ENCODE assay signal across 8 cellular contexts in genomic region chr20:49385471-49385870, GRCh38.
A peak's percentile ranks its signal among the peaks of the same experiment; 100 is the strongest.
DNase-seq lines count a peak whose midpoint lies in the region; ATAC-seq lines count a peak whose summit lies in the region.

No MANE protein-coding gene starts in this region.

- no peak overlapping the region for H3K4me3 ChIP-seq in rectal smooth muscle tissue (ENCODE audit: low read length)

- H3K36me3 Mint-ChIP-seq in activated T-cell treated with anti-CD3 and anti-CD28 coated beads, Interleukin-2, amount 50 U/mL, for 72 hours (ENCODE audit: insufficient read depth in 2 of 2), result no peaks in the 10 kb centered on the region
- no peaks in the 10 kb centered on the region for H3K36me3 Mint-ChIP-seq in activated T-cell treated with anti-CD3 and anti-CD28 coated beads, Interleukin-2, amount 50 U/mL, for 24 hours (ENCODE audit: low read depth)

- no peaks in the 10 kb centered on the region for H3K36me3 ChIP-seq in rectal smooth muscle tissue (ENCODE audit: control insufficient read depth, insufficient read depth, low read length)

- peaks cover 39% of the 10 kb centered on the region for H3K4me1 ChIP-seq in rectal smooth muscle tissue (ENCODE audit: control insufficient read depth, insufficient read depth, low read length)

- H3K27me3 ChIP-seq in rectal smooth muscle tissue (ENCODE audit: control insufficient read depth, insufficient read depth, low read length), result no peaks in the 10 kb centered on the region

- peak overlapping the region; percentile 35 for H3K27ac ChIP-seq in rectal smooth muscle tissue (ENCODE audit: low read depth, low read length)

- H3K9me3 Mint-ChIP-seq in activated T-cell treated with anti-CD3 and anti-CD28 coated beads, Interleukin-2, amount 50 U/mL, for 72 hours, result peaks cover 0 to 3% of the 10 kb centered on the region in 2 donors
- no peaks in the 10 kb centered on the region for H3K9me3 Mint-ChIP-seq in activated T-cell treated with anti-CD3 and anti-CD28 coated beads, Interleukin-2, amount 50 U/mL, for 24 hours

- H3K9ac ChIP-seq in rectal smooth muscle tissue (ENCODE audit: low read length), result no peak overlapping the region

- ATAC-seq in activated T-cell treated with anti-CD3 and anti-CD28 coated beads, Interleukin-2, amount 50 U/mL, for 72 hours (replicated peaks in 1 of 2), result peak; percentile 47 to 59
- no peak for ATAC-seq in GM19023 (IDR thresholded peaks at IDR 0.05; ENCODE audit: unreplicated experiment)

- peak in 1 of 2 donors; percentile 3 for DNase-seq in activated T-cell treated with anti-CD3 and anti-CD28 coated beads, Interleukin-2, amount 50 U/mL, for 72 hours
- no peak for DNase-seq in activated T-cell treated with anti-CD3 and anti-CD28 coated beads, Interleukin-2, amount 50 U/mL, for 24 hours
- DNase-seq in NCI-H446 (lab: John Stamatoyannopoulos, UW) (peak; percentile 11 to 55), cerebellar cortex (ENCODE audit: low spot score) (peak; percentile 46), NCI-H128 (lab: John Stamatoyannopoulos, UW; ENCODE audit: unreplicated experiment) (no peak)
- DNase-seq in stimulated activated CD4-positive, alpha-beta T cell treated with anti-CD3 and anti-CD28 coated beads, Interleukin-1b, Interleukin-23, amount 100 ng/mL, for 48 hours, result no peak

- H3K27me3 Mint-ChIP-seq in activated T-cell treated with anti-CD3 and anti-CD28 coated beads, Interleukin-2, amount 50 U/mL, for 72 hours (ENCODE audit: low read depth), result peaks cover 54% of the 10 kb centered on the region
- peaks cover 43% of the 10 kb centered on the region for H3K27me3 Mint-ChIP-seq in activated T-cell treated with anti-CD3 and anti-CD28 coated beads, Interleukin-2, amount 50 U/mL, for 24 hours

- no peak overlapping the region for H3K27ac Mint-ChIP-seq in activated T-cell treated with anti-CD3 and anti-CD28 coated beads, Interleukin-2, amount 50 U/mL, for 72 hours
- H3K27ac Mint-ChIP-seq in activated T-cell treated with anti-CD3 and anti-CD28 coated beads, Interleukin-2, amount 50 U/mL, for 24 hours, result no peak overlapping the region

- H3K4me1 Mint-ChIP-seq in activated T-cell treated with anti-CD3 and anti-CD28 coated beads, Interleukin-2, amount 50 U/mL, for 72 hours (ENCODE audit: low read depth), result peaks cover 5% of the 10 kb centered on the region
- no peaks in the 10 kb centered on the region for H3K4me1 Mint-ChIP-seq in activated T-cell treated with anti-CD3 and anti-CD28 coated beads, Interleukin-2, amount 50 U/mL, for 24 hours (ENCODE audit: low read depth)

- H3K4me3 Mint-ChIP-seq in activated T-cell treated with anti-CD3 and anti-CD28 coated beads, Interleukin-2, amount 50 U/mL, for 72 hours, result no peak overlapping the region
- H3K4me3 Mint-ChIP-seq in activated T-cell treated with anti-CD3 and anti-CD28 coated beads, Interleukin-2, amount 50 U/mL, for 24 hours, result no peak overlapping the region

Comparison
In these comparisons a context has a peak if more than half of its experiments do, and no peak if none do; other contexts are left out.
1. DNase-seq: peak in NCI-H446 (2 of 2) and cerebellar cortex (single experiment); none in activated T-cell treated with anti-CD3 and anti-CD28 coated beads, Interleukin-2, amount 50 U/mL, for 24 hours (single experiment), stimulated activated CD4-positive, alpha-beta T cell treated with anti-CD3 and anti-CD28 coated beads, Interleukin-1b, Interleukin-23, amount 100 ng/mL, for 48 hours (single experiment) and NCI-H128 (single experiment).